ENCODE assay signal across 8 cellular contexts in genomic region chr2:232588680-232589585, GRCh38. TPM values are rescaled to one million over a fixed set of nuclear protein-coding genes. Genes with fewer than 3 reads are reported as not detected.
DNase-seq lines count a peak whose midpoint lies in the region; ATAC-seq and TF ChIP-seq lines count a peak whose summit lies in the region.

No MANE protein-coding gene starts in this region.

- WGBS in right cardiac atrium, result 76% methylated on average over 18 of the region's 18 CpGs
- 84 to 88% methylated on average over 18 of the region's 18 CpGs for WGBS in testis, 2 donors

- DNase-seq in HT-29 (ENCODE audit: low spot score), result peak; percentile 12
- peak; percentile 74 for DNase-seq in astrocyte of the cerebellum (ENCODE audit: low read depth)
- peak; percentile 48 to 81 (median 73) for DNase-seq in right cardiac atrium
- DNase-seq in testis, result peak; percentile 24
- DNase-seq in 8988T, result no peak
- no peak for DNase-seq in cortex of kidney (lab: John Stamatoyannopoulos, UW)
- DNase-seq in activated CD4-positive, alpha-beta T cell treated with anti-CD3 and anti-CD28 coated beads, Interleukin-2, amount 50 U/mL, for 48 hours, result no peak

- intact Hi-C loops in right cardiac atrium (cut with DNase I) (no loop called here), testis (cut with DNase I; ENCODE audit: low total_unique reads) (no loop called here)

- no peak for TF ChIP-seq CTCF in astrocyte of the cerebellum (IDR thresholded peaks at IDR 0.05; ENCODE audit: low read depth, low read length, missing control alignments)
- TF ChIP-seq CTCF in testis (IDR thresholded peaks at IDR 0.05), result no peak

- H3K4me1 ChIP-seq in right cardiac atrium (ENCODE audit: control insufficient read depth, insufficient read depth, low read length) (peaks cover 2% of the 10 kb centered on the region), testis (no peaks in the 10 kb centered on the region)

- in situ Hi-C loops in astrocyte of the cerebellum (cut with HindIII; ENCODE audit: low sequenced_read_pairs), result no loop called here

- no peaks in the 10 kb centered on the region for H3K27me3 ChIP-seq in right cardiac atrium (ENCODE audit: control insufficient read depth, insufficient read depth)
- H3K27me3 ChIP-seq in testis, result no peaks in the 10 kb centered on the region

- H3K27ac ChIP-seq in right cardiac atrium (ENCODE audit: low read length), result no peak overlapping the region
- H3K27ac ChIP-seq in testis, result no peak overlapping the region

- TF ChIP-seq POLR2A in testis (IDR thresholded peaks at IDR 0.05), result no peak

- ATAC-seq in right cardiac atrium (peak; percentile 66 to 74), HG03432 (IDR thresholded peaks at IDR 0.05; ENCODE audit: unreplicated experiment) (no peak)

- H3K36me3 ChIP-seq in testis (ENCODE audit: low read depth, missing control alignments), result no peaks in the 10 kb centered on the region

- no peak overlapping the region for H3K4me3 ChIP-seq in astrocyte of the cerebellum (ENCODE audit: low read depth, low read length)
- no peak overlapping the region for H3K4me3 ChIP-seq in right cardiac atrium (ENCODE audit: low read length)
- no peak overlapping the region for H3K4me3 ChIP-seq in testis

- H3K9me3 ChIP-seq in right cardiac atrium (ENCODE audit: control insufficient read depth, low read length) (no peaks in the 10 kb centered on the region), testis (no peaks in the 10 kb centered on the region)

RNA-seq across cellular contexts. Expression of gene EIF4E2, which starts 38.4 kb away (rescaled TPM):
- total RNA-seq in HT-29 (2014; rRNA removed; shearing (Covaris generic)), result 77.5 and 87.8 TPM in 2 replicates
- total RNA-seq in right cardiac atrium (10 to 100 TPM; 32.1 to 49.4 (median 45.9) TPM), testis (10 to 100 TPM; 56.3 to 67.5 TPM)
- polyA plus RNA-seq in right cardiac atrium (32.3 TPM), testis (ENCODE audit: insufficient read depth, low read depth, low replicate concordance) (93.5 TPM)

RNA-seq across cellular contexts. Expression of gene TIGD1, which starts 38.6 kb away (rescaled TPM):
- 6.0 and 7.0 TPM in 2 replicates for total RNA-seq in HT-29 (2014; rRNA removed; shearing (Covaris generic))
- 1 to 10 TPM; 2.6 to 3.3 (median 3.2) TPM for total RNA-seq in right cardiac atrium
- polyA plus RNA-seq in right cardiac atrium, result 1.9 TPM
- total RNA-seq in testis, result 1 to 10 TPM; 9.2 to 9.4 TPM
- 6.8 TPM for polyA plus RNA-seq in testis (ENCODE audit: insufficient read depth, low read depth, low replicate concordance)

RNA-seq across cellular contexts. Expression of gene EFHD1, which starts 44.5 kb away (rescaled TPM):
- not detected in 2 replicates for total RNA-seq in HT-29 (2014; rRNA removed; shearing (Covaris generic))
- 10 to 100 TPM in 2 of 4 donors, 1 to 10 TPM in 2; 6.4 to 14.4 (median 9.6) TPM for total RNA-seq in right cardiac atrium
- polyA plus RNA-seq in right cardiac atrium, result 14.7 TPM
- total RNA-seq in testis, result 10 to 100 TPM; 16.5 to 22.9 TPM
- 51.5 TPM for polyA plus RNA-seq in testis (ENCODE audit: insufficient read depth, low read depth, low replicate concordance)

RNA-seq across cellular contexts. Expression of gene CHRNG, which starts 49.4 kb away (rescaled TPM):
- total RNA-seq in HT-29 (2014; rRNA removed; shearing (Covaris generic)), result not detected in 2 replicates
- not detected for total RNA-seq in right cardiac atrium
- not detected for polyA plus RNA-seq in right cardiac atrium
- total RNA-seq in testis, result not detected
- 0.26 TPM for polyA plus RNA-seq in testis (ENCODE audit: insufficient read depth, low read depth, low replicate concordance)

Comparison
In these comparisons a context has a peak if more than half of its experiments do, and no peak if none do; other contexts are left out.
1. DNase-seq: peak in HT-29 (single experiment), astrocyte of the cerebellum (single experiment), right cardiac atrium (3 of 3) and testis (single experiment); none in 8988T (single experiment), cortex of kidney (single experiment) and activated CD4-positive, alpha-beta T cell treated with anti-CD3 and anti-CD28 coated beads, Interleukin-2, amount 50 U/mL, for 48 hours (0 of 2).